8 cellular contexts compared by ENCODE assay signal in the genomic region with DNA sequence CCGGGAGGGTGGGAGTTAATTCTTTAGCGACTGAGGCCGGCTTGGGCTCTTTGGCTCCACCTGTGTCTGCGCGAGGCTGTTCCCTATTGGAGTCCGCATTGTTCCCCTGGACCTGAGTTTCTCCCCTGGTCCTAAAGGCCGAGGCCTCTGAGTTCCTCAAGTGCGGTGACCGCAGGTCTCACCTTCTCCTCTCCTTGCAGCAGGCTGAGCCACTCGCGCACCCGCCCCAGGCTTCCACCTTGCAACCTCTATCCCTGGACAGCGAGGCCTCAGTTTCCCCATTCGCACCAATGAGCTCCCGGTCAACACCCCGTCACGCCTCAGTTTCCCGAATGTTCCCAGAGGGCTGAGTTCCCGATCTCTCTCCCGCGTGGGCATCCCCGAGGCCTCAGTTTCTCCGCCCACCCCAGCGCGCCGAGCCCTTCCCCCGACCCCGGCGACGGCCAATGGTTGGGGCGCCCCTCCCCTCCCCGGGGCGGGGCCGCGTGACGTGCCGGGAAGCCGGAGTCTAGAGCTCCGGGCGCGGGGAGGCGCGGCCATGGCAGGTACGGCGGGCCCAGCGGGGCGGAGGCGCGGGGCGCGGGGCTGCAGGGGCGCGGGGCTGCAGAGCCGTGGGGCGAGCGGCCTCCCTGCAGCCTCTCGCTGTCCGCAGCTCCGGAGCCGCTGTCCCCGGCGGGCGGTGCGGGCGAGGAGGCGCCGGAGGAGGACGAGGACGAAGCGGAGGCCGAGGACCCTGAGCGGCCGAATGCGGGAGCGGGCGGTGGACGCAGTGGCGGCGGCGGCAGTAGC. TPM values are rescaled to one million over a fixed set of nuclear protein-coding genes. Genes with fewer than 3 reads are reported as not detected.
DNase-seq lines count a peak whose midpoint lies in the region; ATAC-seq and TF ChIP-seq lines count a peak whose summit lies in the region.

Gene MPND (plus strand): TSS at position 507 of the 789 bp plus-strand sequence. CDS start 32 bp downstream, at position 539.

- no peak for TF ChIP-seq RAD21 in liver (IDR thresholded peaks at IDR 0.05)

- peak within 1 kb of the TSS; percentile 10 to 75 for H3K9ac ChIP-seq in liver (ENCODE audit: low read depth in 1 of 2, low read length in 2 of 2)

- H3K4me3 ChIP-seq in AG10803 (ENCODE audit: low read length): peak within 1 kb of the TSS; percentile 88
- H3K4me3 ChIP-seq in liver (ENCODE audit: low read depth in 1 of 3, low read length in 3 of 3): peak within 1 kb of the TSS; percentile 69 to 84 (median 82)

- no peaks in the 10 kb centered on the region for H3K9me3 ChIP-seq in liver (ENCODE audit: control insufficient read depth in 4 of 4, low read length in 3 of 4)

- H3K4me1 ChIP-seq in liver (ENCODE audit: control insufficient read depth in 4 of 4, insufficient read depth in 4 of 4, low read length in 3 of 4): peaks cover 8 to 57% (median 47%) of the 10 kb centered on the region in 4 donors

- H3K27ac ChIP-seq in liver (ENCODE audit: low read depth in 1 of 2, low read length in 2 of 2): peak within 1 kb of the TSS; percentile 93 to 95

- TF ChIP-seq CTCF in AG10803 (conservative IDR thresholded peaks at IDR 0.05; ENCODE audit: low read length) (peak; percentile 46), liver (IDR thresholded peaks at IDR 0.05; ENCODE audit: low read depth, low read length, missing input control) (no peak)

- H3K27me3 ChIP-seq in liver (ENCODE audit: control insufficient read depth in 4 of 4, insufficient read depth in 4 of 4, low read length in 3 of 4): no peaks in the 10 kb centered on the region

- under 1% methylated on average over 80 of the region's 80 CpGs for WGBS in liver

- ATAC-seq in GM19023 (IDR thresholded peaks at IDR 0.05; ENCODE audit: unreplicated experiment) (peak; percentile 53), HG03280 (IDR thresholded peaks at IDR 0.05; ENCODE audit: unreplicated experiment) (peak; percentile 60)

- H3K36me3 ChIP-seq in liver (ENCODE audit: control insufficient read depth in 4 of 4, insufficient read depth in 3 of 4, low read depth in 1 of 4, low read length in 3 of 4): peaks cover 0 to 2% (median 0%) of the 10 kb centered on the region in 4 donors

- peak; percentile 67 for DNase-seq in AG10803 (ENCODE audit: low read depth)
- DNase-seq in NCI-H510A treated with DMSO at 0.1 percent for 48 hours (lab: John Stamatoyannopoulos, UW): peak; percentile 87
- DNase-seq in activated CD4-positive, alpha-beta T cell treated with anti-CD3 and anti-CD28 coated beads, Interleukin-2, amount 50 U/mL, for 1 hour: peak; percentile 92
- peak; percentile 77 for DNase-seq in dedifferentiated amniotic fluid mesenchymal stem cell (ENCODE audit: extremely low spot score)
- peak; percentile 93 for DNase-seq in stimulated activated CD4-positive, alpha-beta T cell treated with anti-CD3 and anti-CD28 coated beads, Interleukin-4, amount 100 ng/mL, for 24 hours

TF ChIP-seq in liver, 16 proteins besides CTCF, POLR2A, EP300 and RAD21:
- TF ChIP-seq, protein P1, sequence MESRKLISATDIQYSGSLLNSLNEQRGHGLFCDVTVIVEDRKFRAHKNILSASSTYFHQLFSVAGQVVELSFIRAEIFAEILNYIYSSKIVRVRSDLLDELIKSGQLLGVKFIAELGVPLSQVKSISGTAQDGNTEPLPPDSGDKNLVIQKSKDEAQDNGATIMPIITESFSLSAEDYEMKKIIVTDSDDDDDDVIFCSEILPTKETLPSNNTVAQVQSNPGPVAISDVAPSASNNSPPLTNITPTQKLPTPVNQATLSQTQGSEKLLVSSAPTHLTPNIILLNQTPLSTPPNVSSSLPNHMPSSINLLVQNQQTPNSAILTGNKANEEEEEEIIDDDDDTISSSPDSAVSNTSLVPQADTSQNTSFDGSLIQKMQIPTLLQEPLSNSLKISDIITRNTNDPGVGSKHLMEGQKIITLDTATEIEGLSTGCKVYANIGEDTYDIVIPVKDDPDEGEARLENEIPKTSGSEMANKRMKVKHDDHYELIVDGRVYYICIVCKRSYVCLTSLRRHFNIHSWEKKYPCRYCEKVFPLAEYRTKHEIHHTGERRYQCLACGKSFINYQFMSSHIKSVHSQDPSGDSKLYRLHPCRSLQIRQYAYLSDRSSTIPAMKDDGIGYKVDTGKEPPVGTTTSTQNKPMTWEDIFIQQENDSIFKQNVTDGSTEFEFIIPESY (IDR thresholded peaks at IDR 0.05): no peak
- TF ChIP-seq TAF1 (conservative IDR thresholded peaks at IDR 0.05): peak; percentile 27
- TF ChIP-seq SP1 (IDR thresholded peaks at IDR 0.05): peak; percentile 64

RNA-seq across cellular contexts. Expression of gene MPND, which starts in this region (rescaled TPM):
- 1 to 10 TPM; 4.7 to 9.9 TPM for total RNA-seq in liver
- 1 to 10 TPM; 9.0 to 9.4 TPM for polyA plus RNA-seq in liver

Comparison
In these comparisons a context has a peak if more than half of its experiments do, and no peak if none do; other contexts are left out.
1. Peak in every context shown above with its lines: DNase-seq, ATAC-seq, H3K4me3 ChIP-seq and H3K27ac ChIP-seq.